ENCODE assay signal across 8 cellular contexts in the genomic region with DNA sequence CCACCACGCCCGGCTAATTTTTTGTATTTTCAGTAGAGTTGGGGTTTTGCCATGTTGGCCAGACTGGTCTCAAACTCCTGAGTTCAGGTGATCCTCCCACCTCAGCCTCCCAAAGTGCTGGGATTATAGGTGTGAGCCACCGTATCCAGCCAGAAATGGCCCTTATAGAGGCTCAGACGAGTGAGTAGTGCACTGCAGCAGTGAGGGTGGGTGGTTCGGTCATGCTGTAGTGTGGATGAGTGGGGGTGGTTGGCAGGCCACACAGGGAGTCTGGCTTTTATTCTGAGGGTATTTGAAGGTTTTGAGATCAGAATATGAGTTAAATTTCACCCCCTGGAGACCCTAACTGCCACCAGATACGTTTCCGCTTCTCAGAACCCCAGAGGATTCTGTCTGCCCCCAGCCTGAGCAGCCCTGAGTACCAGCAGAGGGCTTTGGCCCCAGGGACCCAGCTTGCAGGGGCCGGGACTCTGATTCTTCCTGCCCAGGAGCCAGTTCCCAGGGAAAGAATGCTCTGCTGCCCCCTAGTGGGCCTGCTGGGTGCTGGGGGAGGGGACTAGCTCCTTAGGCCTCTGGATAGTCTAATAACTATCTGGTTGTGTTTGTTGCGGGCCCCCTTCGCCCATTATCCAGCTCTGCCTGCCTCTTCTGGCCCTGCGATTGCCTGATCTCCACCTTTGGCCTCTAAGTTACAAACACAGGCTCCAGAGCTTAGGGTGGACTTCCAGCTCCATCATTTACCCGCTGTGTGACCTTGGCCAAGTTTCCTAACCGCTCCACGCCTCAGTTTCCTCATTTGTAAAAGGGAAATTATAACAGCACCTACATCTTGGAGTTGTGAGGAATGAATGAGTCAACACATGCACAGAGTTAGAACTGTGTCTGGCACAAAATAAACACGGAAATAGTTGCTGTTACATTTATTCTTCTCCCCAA. TPM values are rescaled to one million over a fixed set of nuclear protein-coding genes. Genes with fewer than 3 reads are reported as not detected.
DNase-seq lines count a peak whose midpoint lies in the region; ATAC-seq and TF ChIP-seq lines count a peak whose summit lies in the region.

No MANE protein-coding gene starts in this region.

- peak; percentile 99 for TF ChIP-seq CTCF in lower lobe of right lung (IDR thresholded peaks at IDR 0.05)

- H3K4me3 ChIP-seq in lower lobe of right lung, result no peak overlapping the region

- no peaks in the 10 kb centered on the region for H3K27me3 ChIP-seq in lower lobe of right lung (ENCODE audit: low read depth)

- peaks cover 35% of the 10 kb centered on the region for H3K4me1 Mint-ChIP-seq in dendritic cell treated with granulocyte-macrophage colony-stimulating factor and Interleukin-4, amounts not matched to agents 40 ng/mL and 50 ng/mL, for 4 days (ENCODE audit: low read depth)

- H3K27me3 Mint-ChIP-seq in dendritic cell treated with granulocyte-macrophage colony-stimulating factor and Interleukin-4, amounts not matched to agents 40 ng/mL and 50 ng/mL, for 4 days, result peaks cover 1% of the 10 kb centered on the region

- H3K4me1 ChIP-seq in lower lobe of right lung, result peaks cover 27% of the 10 kb centered on the region

- ATAC-seq in lower lobe of right lung (peak; percentile 80 to 89), HG03457 (IDR thresholded peaks at IDR 0.05; ENCODE audit: unreplicated experiment) (no peak)

- H3K4me3 Mint-ChIP-seq in dendritic cell treated with granulocyte-macrophage colony-stimulating factor and Interleukin-4, amounts not matched to agents 40 ng/mL and 50 ng/mL, for 4 days, result no peak overlapping the region

- H3K27ac ChIP-seq in lower lobe of right lung, result peak overlapping the region; percentile 6

- peaks cover 32% of the 10 kb centered on the region for H3K36me3 Mint-ChIP-seq in dendritic cell treated with granulocyte-macrophage colony-stimulating factor and Interleukin-4, amounts not matched to agents 40 ng/mL and 50 ng/mL, for 4 days (ENCODE audit: low read depth)

- DNase-seq in GDM1 (lab: John Stamatoyannopoulos, UW) (peak; percentile 77), HK-2 (ENCODE audit: unreplicated experiment) (peak; percentile 84), NCI-H82 treated with DMSO at 0.1 percent for 48 hours (lab: John Stamatoyannopoulos, UW; ENCODE audit: unreplicated experiment) (peak; percentile 63), lower lobe of right lung (peak; percentile 90)
- peak; percentile 96 to 97 for DNase-seq in activated CD4-positive, alpha-beta T cell treated with anti-CD3 and anti-CD28 coated beads, Interleukin-2, amount 50 U/mL, for 48 hours
- peak; percentile 77 to 92 (median 88) for DNase-seq in stimulated activated CD4-positive, alpha-beta T cell treated with anti-CD3 and anti-CD28 coated beads, TNF-alpha, amount 100 ng/mL, for 1 hour (ENCODE audit: low read depth in 3 of 3, low spot score in 1 of 3)

- intact Hi-C loops in dendritic cell treated with granulocyte-macrophage colony-stimulating factor and Interleukin-4, amounts not matched to agents 40 ng/mL and 50 ng/mL, for 4 days (cut with micrococcal nuclease), result loop anchor here (5.0 kb wide), 2 partner anchors 37 to 57 kb away; a partner anchor contains a TSS
- intact Hi-C loops in lower lobe of right lung (cut with DNase I), result no loop called here

- peaks cover 16% of the 10 kb centered on the region for H3K36me3 ChIP-seq in lower lobe of right lung

- H3K9me3 Mint-ChIP-seq in dendritic cell treated with granulocyte-macrophage colony-stimulating factor and Interleukin-4, amounts not matched to agents 40 ng/mL and 50 ng/mL, for 4 days, result no peaks in the 10 kb centered on the region

- peak overlapping the region; percentile 39 for H3K27ac Mint-ChIP-seq in dendritic cell treated with granulocyte-macrophage colony-stimulating factor and Interleukin-4, amounts not matched to agents 40 ng/mL and 50 ng/mL, for 4 days

- H3K9me3 ChIP-seq in lower lobe of right lung, result no peaks in the 10 kb centered on the region

RNA-seq across cellular contexts. Expression of a gene that starts 2.0 kb away (rescaled TPM):
- 3.8 TPM for total RNA-seq in lower lobe of right lung

RNA-seq across cellular contexts. Expression of a gene that starts 14.2 kb away (rescaled TPM):
- 6.2 TPM for total RNA-seq in lower lobe of right lung

RNA-seq across cellular contexts. Expression of a gene that starts 20.4 kb away (rescaled TPM):
- total RNA-seq in lower lobe of right lung, result 19.1 TPM

RNA-seq across cellular contexts. Expression of a gene that starts 27.0 kb away (rescaled TPM):
- total RNA-seq in lower lobe of right lung, result 6.0 TPM

RNA-seq across cellular contexts. Expression of a gene that starts 34.8 kb away (rescaled TPM):
- not detected for total RNA-seq in lower lobe of right lung
